Comparison of ENCODE assay signal across 8 cellular contexts in genomic region chr2:127885780-127886592, GRCh38. TPM values are rescaled to one million over a fixed set of nuclear protein-coding genes. Genes with fewer than 3 reads are reported as not detected.
DNase-seq lines count a peak whose midpoint lies in the region; ATAC-seq and TF ChIP-seq lines count a peak whose summit lies in the region.
"Not testable (repeated sequence)": the region's sequence is repeated elsewhere in the genome, so short reads cannot be mapped to it uniquely, and the experiment has no call there.

TSS of gene AMMECR1L (minus strand) at chr2:127885956. CDS start at chr2:127874234, 11,722 bp downstream.

- peaks cover 19% of the 10 kb centered on the region for H3K36me3 Mint-ChIP-seq in natural killer cell treated with Interleukin-12 subunit alpha and Interleukin-12 subunit beta and Interleukin-15 and Interleukin-18, amount 100 ng/mL, for 72 hours
- not testable (repeated sequence) for H3K36me3 Mint-ChIP-seq in stimulated activated memory B cell treated with anti-CD40 and anti-IgM and Interleukin-4, amounts not matched to agents 10 μg/mL and 1 μg/mL and 100 μg/mL, for 72 hours

- not testable (repeated sequence) for H3K9me3 Mint-ChIP-seq in natural killer cell treated with Interleukin-12 subunit alpha and Interleukin-12 subunit beta and Interleukin-15 and Interleukin-18, amount 100 ng/mL, for 72 hours; stimulated activated memory B cell treated with anti-CD40 and anti-IgM and Interleukin-4, amounts not matched to agents 10 μg/mL and 1 μg/mL and 100 μg/mL, for 72 hours

- peaks cover 12% of the 10 kb centered on the region; the same call in 1 of the 2 replicates for H3K36me3 ChIP-seq in Karpas-422 (ENCODE audit: insufficient read depth, low read length)

- not testable (repeated sequence) for H3K9me2 ChIP-seq in Karpas-422 (replicated peaks; ENCODE audit: insufficient read depth, low read length)

- H3K9ac ChIP-seq in Karpas-422 (ENCODE audit: low read length): peak within 1 kb of the TSS; percentile 78

- not testable (repeated sequence) for H3K27me3 Mint-ChIP-seq in natural killer cell treated with Interleukin-12 subunit alpha and Interleukin-12 subunit beta and Interleukin-15 and Interleukin-18, amount 100 ng/mL, for 72 hours; stimulated activated memory B cell treated with anti-CD40 and anti-IgM and Interleukin-4, amounts not matched to agents 10 μg/mL and 1 μg/mL and 100 μg/mL, for 72 hours

- H3K4me2 ChIP-seq in Karpas-422 (ENCODE audit: low read depth, low read length, poor library complexity, severe bottlenecking): peak within 1 kb of the TSS; percentile 95

- H3K4me3 ChIP-seq in Karpas-422 (ENCODE audit: low read length): peak within 1 kb of the TSS; percentile 97
- H3K4me3 ChIP-seq in fibroblast of villous mesenchyme (ENCODE audit: low read depth, low read length): peak within 1 kb of the TSS; percentile 65

- peaks cover 41% of the 10 kb centered on the region for H3K79me2 ChIP-seq in Karpas-422 (ENCODE audit: low read length)

- not testable (repeated sequence) for H3K9me3 ChIP-seq in Karpas-422 (ENCODE audit: low read length)

- H3K27ac Mint-ChIP-seq in natural killer cell treated with Interleukin-12 subunit alpha and Interleukin-12 subunit beta and Interleukin-15 and Interleukin-18, amount 100 ng/mL, for 72 hours: peak within 1 kb of the TSS; percentile 88 to 93
- H3K27ac Mint-ChIP-seq in stimulated activated memory B cell treated with anti-CD40 and anti-IgM and Interleukin-4, amounts not matched to agents 10 μg/mL and 1 μg/mL and 100 μg/mL, for 72 hours: peak within 1 kb of the TSS; percentile 90

- H4K20me1 ChIP-seq in Karpas-422 (ENCODE audit: insufficient read depth, low read depth, low read length): not testable (repeated sequence)

- TF ChIP-seq CTCF in fibroblast of villous mesenchyme (IDR thresholded peaks at IDR 0.05; ENCODE audit: insufficient read depth, low read depth, low read length): not testable (repeated sequence)

- peak; percentile 80 for DNase-seq in EH (ENCODE audit: low read depth)
- DNase-seq in GOT3 (lab: John Stamatoyannopoulos, UW): peak; percentile 49
- peak; percentile 85 for DNase-seq in Karpas-422
- peak; percentile 33 to 53 (median 44) for DNase-seq in activated naive CD4-positive, alpha-beta T cell (lab: John Stamatoyannopoulos, UW)
- DNase-seq in fibroblast of villous mesenchyme (ENCODE audit: low read depth): peak; percentile 75
- peak; percentile 89 for DNase-seq in natural killer cell treated with Interleukin-12 subunit alpha and Interleukin-12 subunit beta and Interleukin-15 and Interleukin-18, amount 100 ng/mL, for 72 hours (ENCODE audit: low spot score)

- H3K4me1 ChIP-seq in Karpas-422 (ENCODE audit: low read length): peaks cover 41% of the 10 kb centered on the region

- peak; percentile 97 for ATAC-seq in SK-N-SH treated with all-trans-retinoic acid at 6 μM for 48 hours
- ATAC-seq in natural killer cell treated with Interleukin-12 subunit alpha and Interleukin-12 subunit beta and Interleukin-15 and Interleukin-18, amount 100 ng/mL, for 72 hours: peak; percentile 95 to 96
- ATAC-seq in stimulated activated memory B cell treated with anti-CD40 and anti-IgM and Interleukin-4, amounts not matched to agents 10 μg/mL and 1 μg/mL and 100 μg/mL, for 72 hours: peak; percentile 98

- H3K4me1 Mint-ChIP-seq in natural killer cell treated with Interleukin-12 subunit alpha and Interleukin-12 subunit beta and Interleukin-15 and Interleukin-18, amount 100 ng/mL, for 72 hours (ENCODE audit: low read depth in 2 of 2): peaks cover 24% of the 10 kb centered on the region in 2 donors
- peaks cover 33% of the 10 kb centered on the region for H3K4me1 Mint-ChIP-seq in stimulated activated memory B cell treated with anti-CD40 and anti-IgM and Interleukin-4, amounts not matched to agents 10 μg/mL and 1 μg/mL and 100 μg/mL, for 72 hours

- H3K4me3 Mint-ChIP-seq in natural killer cell treated with Interleukin-12 subunit alpha and Interleukin-12 subunit beta and Interleukin-15 and Interleukin-18, amount 100 ng/mL, for 72 hours: peak within 1 kb of the TSS; percentile 100
- peak within 1 kb of the TSS; percentile 91 for H3K4me3 Mint-ChIP-seq in stimulated activated memory B cell treated with anti-CD40 and anti-IgM and Interleukin-4, amounts not matched to agents 10 μg/mL and 1 μg/mL and 100 μg/mL, for 72 hours

- H2AFZ ChIP-seq in Karpas-422 (ENCODE audit: low read length): not testable (repeated sequence)

- H3K27me3 ChIP-seq in Karpas-422 (ENCODE audit: low read length): not testable (repeated sequence)

- H3K27ac ChIP-seq in Karpas-422 (ENCODE audit: low read length): peak within 1 kb of the TSS; percentile 47

RNA-seq across cellular contexts. Expression of gene AMMECR1L, which starts in this region (rescaled TPM):
- total RNA-seq in Karpas-422 (2014; rRNA removed; shearing (Covaris generic); ENCODE audit: low replicate concordance): 6.4 and 8.2 TPM in 2 replicates
- total RNA-seq in fibroblast of villous mesenchyme: 14.2 and 22.0 TPM in 2 replicates
- 10 to 100 TPM; 20.6 to 24.9 TPM for total RNA-seq in natural killer cell treated with Interleukin-12 subunit alpha and Interleukin-12 subunit beta and Interleukin-15 and Interleukin-18, amount 100 ng/mL, for 72 hours

Comparison
In these comparisons a context has a peak if more than half of its experiments do, and no peak if none do; other contexts are left out.
1. Peak in every context shown above with its lines: DNase-seq, ATAC-seq, H3K4me3 ChIP-seq and H3K27ac ChIP-seq.